ENCODE assay signal across 31 cellular contexts in genomic region chr4:178681871-178682270, GRCh38.
"Had no signal": no experiment of that assay in that cellular context is flagged by ENCODE, and none has a peak within 500 bp of the region (broad histone marks: within the 10 kb centered on the region; RNA-seq: fewer than 3 reads in every experiment).

No MANE protein-coding gene starts in this region.

- H3K27ac ChIP-seq: adrenal gland, body of pancreas, epithelial cell of prostate, esophagus squamous epithelium, heart left ventricle had no signal

- H3K4me1 ChIP-seq: adrenal gland, body of pancreas, esophagus squamous epithelium, heart left ventricle had no signal

- H3K36me3 ChIP-seq: adrenal gland, esophagus squamous epithelium, heart left ventricle had no signal

- DNase-seq: activated CD4-positive, alpha-beta memory T cell treated with anti-CD3 and anti-CD28 coated beads for 36 hours; activated CD4-positive, alpha-beta T cell treated with anti-CD3 and anti-CD28 coated beads for 36 hours; activated CD4-positive, alpha-beta T cell treated with anti-CD3 and anti-CD28 coated beads, Interleukin-2, amount 10 ng/mL, durations not matched to agents 24 days and 14 days; activated CD4-positive, CD25-positive, alpha-beta regulatory T cell; activated CD4-positive, CD25-positive, alpha-beta regulatory T cell treated with anti-CD3 and anti-CD28 coated beads, Interleukin-2, amount 50 U/mL, for 72 hours; activated CD8-positive, alpha-beta memory T cell treated with anti-CD3 and anti-CD28 coated beads, Interleukin-2, amount 10 ng/mL, durations not matched to agents 7 days and 5 days; activated CD8-positive, alpha-beta memory T cell treated with anti-CD3 and anti-CD28 coated beads, Interleukin-2, amount 50 U/mL, for 4 hours; activated CD8-positive, alpha-beta T cell treated with anti-CD3 and anti-CD28 coated beads, Interleukin-2, amount 10 ng/mL, durations not matched to agents 7 days and 5 days; activated effector memory CD4-positive, alpha-beta T cell treated with anti-CD3 and anti-CD28 coated beads, Interleukin-2, amount 50 U/mL, for 16 hours; activated naive CD4-positive, alpha-beta T cell treated with anti-CD3 and anti-CD28 coated beads for 36 hours; activated naive CD8-positive, alpha-beta T cell treated with anti-CD3 and anti-CD28 coated beads for 36 hours; activated naive CD8-positive, alpha-beta T cell treated with anti-CD3 and anti-CD28 coated beads, Interleukin-2, amount 50 U/mL, for 24 hours; activated T-cell treated with anti-CD3 and anti-CD28 coated beads, Interleukin-2, amount 50 U/mL, for 1 hour; activated T-cell treated with anti-CD3 and anti-CD28 coated beads, Interleukin-2, amount 50 U/mL, for 48 hours; adrenal gland; amygdala; aorta; body of pancreas; caudate nucleus; effector CD8-positive, alpha-beta T cell; esophagus squamous epithelium; glutamatergic neuron; heart left ventricle; T-helper 1 cell; T-helper 17 cell; T1000 had no signal

- ATAC-seq: activated CD4-positive, alpha-beta T cell treated with anti-CD3 and anti-CD28 coated beads for 36 hours; activated CD8-positive, alpha-beta memory T cell treated with anti-CD3 and anti-CD28 coated beads, Interleukin-2, amount 10 ng/mL, durations not matched to agents 7 days and 5 days; activated CD8-positive, alpha-beta T cell treated with anti-CD3 and anti-CD28 coated beads, Interleukin-2, amount 10 ng/mL, durations not matched to agents 7 days and 5 days; activated naive CD8-positive, alpha-beta T cell treated with anti-CD3 and anti-CD28 coated beads, Interleukin-2, amount 50 U/mL, for 24 hours; body of pancreas; heart left ventricle; T-helper 17 cell had no signal

- H3K27me3 Mint-ChIP-seq: activated CD4-positive, alpha-beta memory T cell treated with anti-CD3 and anti-CD28 coated beads for 36 hours; activated CD4-positive, alpha-beta T cell treated with anti-CD3 and anti-CD28 coated beads for 36 hours; activated CD4-positive, alpha-beta T cell treated with anti-CD3 and anti-CD28 coated beads, Interleukin-2, amount 10 ng/mL, durations not matched to agents 24 days and 14 days; activated CD8-positive, alpha-beta memory T cell treated with anti-CD3 and anti-CD28 coated beads, Interleukin-2, amount 10 ng/mL, durations not matched to agents 7 days and 5 days; activated naive CD4-positive, alpha-beta T cell treated with anti-CD3 and anti-CD28 coated beads, Interleukin-2, amount 50 U/mL, for 24 hours; activated naive CD8-positive, alpha-beta T cell treated with anti-CD3 and anti-CD28 coated beads for 36 hours; activated naive CD8-positive, alpha-beta T cell treated with anti-CD3 and anti-CD28 coated beads, Interleukin-2, amount 50 U/mL, for 24 hours; T-helper 17 cell had no signal

- H3K36me3 Mint-ChIP-seq: activated CD4-positive, alpha-beta memory T cell treated with anti-CD3 and anti-CD28 coated beads for 36 hours; activated CD8-positive, alpha-beta memory T cell treated with anti-CD3 and anti-CD28 coated beads, Interleukin-2, amount 10 ng/mL, durations not matched to agents 7 days and 5 days; activated naive CD4-positive, alpha-beta T cell treated with anti-CD3 and anti-CD28 coated beads, Interleukin-2, amount 50 U/mL, for 24 hours; activated naive CD8-positive, alpha-beta T cell treated with anti-CD3 and anti-CD28 coated beads for 36 hours had no signal

- H3K4me3 ChIP-seq: adrenal gland, body of pancreas, esophagus squamous epithelium, heart left ventricle had no signal

- H3K4me3 Mint-ChIP-seq: activated CD4-positive, alpha-beta memory T cell treated with anti-CD3 and anti-CD28 coated beads for 36 hours; activated CD4-positive, alpha-beta T cell treated with anti-CD3 and anti-CD28 coated beads for 36 hours; activated CD4-positive, alpha-beta T cell treated with anti-CD3 and anti-CD28 coated beads, Interleukin-2, amount 10 ng/mL, durations not matched to agents 24 days and 14 days; activated CD8-positive, alpha-beta memory T cell treated with anti-CD3 and anti-CD28 coated beads, Interleukin-2, amount 10 ng/mL, durations not matched to agents 7 days and 5 days; activated CD8-positive, alpha-beta T cell treated with anti-CD3 and anti-CD28 coated beads, Interleukin-2, amount 10 ng/mL, durations not matched to agents 7 days and 5 days; activated naive CD4-positive, alpha-beta T cell treated with anti-CD3 and anti-CD28 coated beads for 36 hours; activated naive CD4-positive, alpha-beta T cell treated with anti-CD3 and anti-CD28 coated beads, Interleukin-2, amount 50 U/mL, for 24 hours; activated naive CD8-positive, alpha-beta T cell treated with anti-CD3 and anti-CD28 coated beads for 36 hours; activated naive CD8-positive, alpha-beta T cell treated with anti-CD3 and anti-CD28 coated beads, Interleukin-2, amount 50 U/mL, for 24 hours; activated T-helper 1 cell treated with anti-CD3 and anti-CD28 coated beads, Interleukin-12 subunit alpha, Interleukin-12 subunit beta, Interleukin-2, Interleukin-4 antibody, amounts not matched to agents 30 ng/mL and 10 ng/mL and 1 ng/mL, durations not matched to agents 14 hours and 24 hours and 36 hours; T-helper 17 cell; T-helper 2 cell treated with Interferon-gamma antibody and Interleukin-4, amounts not matched to agents 5 μg/mL and 100 μg/mL, for 36 hours had no signal

- H3K27ac Mint-ChIP-seq: activated CD4-positive, alpha-beta memory T cell treated with anti-CD3 and anti-CD28 coated beads for 36 hours; activated CD4-positive, alpha-beta T cell treated with anti-CD3 and anti-CD28 coated beads for 36 hours; activated CD4-positive, alpha-beta T cell treated with anti-CD3 and anti-CD28 coated beads, Interleukin-2, amount 10 ng/mL, durations not matched to agents 24 days and 14 days; activated CD8-positive, alpha-beta memory T cell treated with anti-CD3 and anti-CD28 coated beads, Interleukin-2, amount 10 ng/mL, durations not matched to agents 7 days and 5 days; activated CD8-positive, alpha-beta T cell treated with anti-CD3 and anti-CD28 coated beads, Interleukin-2, amount 10 ng/mL, durations not matched to agents 7 days and 5 days; activated naive CD4-positive, alpha-beta T cell treated with anti-CD3 and anti-CD28 coated beads for 36 hours; activated naive CD4-positive, alpha-beta T cell treated with anti-CD3 and anti-CD28 coated beads, Interleukin-2, amount 50 U/mL, for 24 hours; activated naive CD8-positive, alpha-beta T cell treated with anti-CD3 and anti-CD28 coated beads for 36 hours; activated naive CD8-positive, alpha-beta T cell treated with anti-CD3 and anti-CD28 coated beads, Interleukin-2, amount 50 U/mL, for 24 hours; activated T-helper 1 cell treated with anti-CD3 and anti-CD28 coated beads, Interleukin-12 subunit alpha, Interleukin-12 subunit beta, Interleukin-2, Interleukin-4 antibody, amounts not matched to agents 30 ng/mL and 10 ng/mL and 1 ng/mL, durations not matched to agents 14 hours and 24 hours and 36 hours; activated T-helper 2 cell treated with anti-CD3 and anti-CD28 coated beads, Interferon-gamma antibody, Interleukin-2, Interleukin-4, amounts not matched to agents 10 μg/mL and 5 μg/mL and 100 μg/mL, durations not matched to agents 14 hours and 24 hours and 36 hours; T-helper 17 cell; T-helper 2 cell treated with Interferon-gamma antibody and Interleukin-4, amounts not matched to agents 5 μg/mL and 100 μg/mL, for 36 hours had no signal

- H3K9me3 ChIP-seq: adrenal gland, body of pancreas, esophagus squamous epithelium had no signal

- H3K27me3 ChIP-seq: adrenal gland, body of pancreas, esophagus squamous epithelium, heart left ventricle had no signal

- H3K9me3 Mint-ChIP-seq: activated CD4-positive, alpha-beta T cell treated with anti-CD3 and anti-CD28 coated beads, Interleukin-2, amount 10 ng/mL, durations not matched to agents 24 days and 14 days had no signal

- H3K4me1 Mint-ChIP-seq: activated CD4-positive, alpha-beta T cell treated with anti-CD3 and anti-CD28 coated beads for 36 hours; activated CD4-positive, alpha-beta T cell treated with anti-CD3 and anti-CD28 coated beads, Interleukin-2, amount 10 ng/mL, durations not matched to agents 24 days and 14 days; activated CD8-positive, alpha-beta memory T cell treated with anti-CD3 and anti-CD28 coated beads, Interleukin-2, amount 10 ng/mL, durations not matched to agents 7 days and 5 days; activated naive CD4-positive, alpha-beta T cell treated with anti-CD3 and anti-CD28 coated beads, Interleukin-2, amount 50 U/mL, for 24 hours; activated naive CD8-positive, alpha-beta T cell treated with anti-CD3 and anti-CD28 coated beads for 36 hours; activated naive CD8-positive, alpha-beta T cell treated with anti-CD3 and anti-CD28 coated beads, Interleukin-2, amount 50 U/mL, for 24 hours; T-helper 17 cell had no signal
